Comparison of ENCODE assay signal across 25 cellular contexts in the genomic region with DNA sequence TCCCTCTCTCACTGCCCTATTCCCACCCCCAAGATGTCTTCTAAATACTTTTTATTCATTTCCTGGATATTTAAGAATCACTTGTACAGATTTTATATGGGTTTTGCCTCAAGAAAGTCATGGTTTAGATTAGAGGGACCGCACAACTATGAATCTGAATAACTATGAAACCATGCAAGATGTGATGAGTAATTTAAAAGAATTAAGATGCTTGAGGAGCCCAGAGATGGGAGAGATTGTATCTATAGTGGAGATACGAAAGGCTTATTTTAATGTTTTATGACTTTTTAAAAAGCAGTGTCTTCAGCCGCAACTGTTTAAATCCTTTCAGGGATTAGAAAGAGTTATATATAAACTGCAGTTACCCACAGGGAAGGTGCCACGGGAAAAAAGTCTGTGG.
A peak's percentile ranks its signal among the peaks of the same experiment; 100 is the strongest.
DNase-seq lines count a peak whose midpoint lies in the region; ATAC-seq and TF ChIP-seq lines count a peak whose summit lies in the region.
"Had no signal": no experiment of that assay in that cellular context is flagged by ENCODE, and none has a peak within 500 bp of the region (broad histone marks: within the 10 kb centered on the region; RNA-seq: fewer than 3 reads in every experiment).

No MANE protein-coding gene starts in this region.

- no peak overlapping the region for H3K9ac ChIP-seq in mesendoderm (ENCODE audit: low read length)

- no peak overlapping the region for H3K27ac Mint-ChIP-seq in mesothelial cell of epicardium
- H3K27ac Mint-ChIP-seq: activated T-helper 2 cell treated with anti-CD3 and anti-CD28 coated beads, Interferon-gamma antibody, Interleukin-2, Interleukin-4, amounts not matched to agents 10 μg/mL and 5 μg/mL and 100 μg/mL, durations not matched to agents 14 hours and 24 hours and 36 hours; CD4-positive, alpha-beta T cell; natural killer cell had no signal

- peaks cover 8% of the 10 kb centered on the region for H3K4me1 ChIP-seq in mesendoderm (ENCODE audit: control insufficient read depth, low read depth, low read length)
- no peaks in the 10 kb centered on the region for H3K4me1 ChIP-seq in transverse colon
- H3K4me1 ChIP-seq: heart right ventricle, prostate gland, tibial artery had no signal

- H3K79me2 ChIP-seq in mesendoderm (ENCODE audit: control insufficient read depth, insufficient read depth, low read length): no peaks in the 10 kb centered on the region

- no peaks in the 10 kb centered on the region for H3K9me3 Mint-ChIP-seq in mesothelial cell of epicardium
- H3K9me3 Mint-ChIP-seq: activated T-helper 2 cell treated with anti-CD3 and anti-CD28 coated beads, Interferon-gamma antibody, Interleukin-2, Interleukin-4, amounts not matched to agents 10 μg/mL and 5 μg/mL and 100 μg/mL, durations not matched to agents 14 hours and 24 hours and 36 hours; CD4-positive, alpha-beta T cell; central memory CD8-positive, alpha-beta T cell; natural killer cell had no signal

- TF ChIP-seq POLR2A in transverse colon (IDR thresholded peaks at IDR 0.05): no peak

- no peak overlapping the region for H3K18ac ChIP-seq in mesendoderm (ENCODE audit: low read length)

- H3K56ac ChIP-seq in mesendoderm (ENCODE audit: low read length): no peak overlapping the region

- TF ChIP-seq CTCF in mesothelial cell of epicardium (IDR thresholded peaks at IDR 0.05; ENCODE audit: unreplicated experiment) (no peak), transverse colon (IDR thresholded peaks at IDR 0.05) (no peak)

- peak; percentile 25 to 36 for ATAC-seq in activated CD4-positive, CD25-positive, alpha-beta regulatory T cell treated with anti-CD3 and anti-CD28 coated beads, Interleukin-2, amount 50 U/mL, for 24 hours
- ATAC-seq in HG03108 (IDR thresholded peaks at IDR 0.05; ENCODE audit: unreplicated experiment): peak; percentile 31
- ATAC-seq: heart right ventricle, natural killer cell had no signal

- no peaks in the 10 kb centered on the region for H3K79me1 ChIP-seq in mesendoderm (ENCODE audit: low read length)

- H3K4me2 ChIP-seq in mesendoderm (ENCODE audit: low read length): no peak overlapping the region

- H3K9me3 ChIP-seq in transverse colon: no peaks in the 10 kb centered on the region
- H3K9me3 ChIP-seq: heart right ventricle, prostate gland, tibial artery had no signal

- H2BK5ac ChIP-seq in mesendoderm (ENCODE audit: low read length): no peak overlapping the region

- no peak overlapping the region for H2BK120ac ChIP-seq in mesendoderm (ENCODE audit: low read depth, low read length)

- H3K4me1 Mint-ChIP-seq in mesothelial cell of epicardium: peaks cover 3% of the 10 kb centered on the region

- no peaks in the 10 kb centered on the region for H3K36me3 Mint-ChIP-seq in mesothelial cell of epicardium

- H3K4me3 ChIP-seq in mesendoderm (ENCODE audit: low read length) (no peak overlapping the region), transverse colon (no peak overlapping the region)
- H3K4me3 ChIP-seq: heart right ventricle, prostate gland, tibial artery had no signal

- peaks cover 7% of the 10 kb centered on the region for H3K27me3 Mint-ChIP-seq in mesothelial cell of epicardium (ENCODE audit: low read depth)
- H3K27me3 Mint-ChIP-seq: CD4-positive, alpha-beta T cell; central memory CD8-positive, alpha-beta T cell had no signal

- WGBS in mesendoderm (ENCODE audit: extremely low coverage, insufficient coverage, low lambda C conversion rate): no CpG with 5 or more reads among the region's 4 CpGs
- 74 to 83% methylated on average over 4 of the region's 4 CpGs for WGBS in transverse colon (ENCODE audit: low coverage in 1 of 2), 2 donors

- H3K36me3 ChIP-seq in mesendoderm (ENCODE audit: control insufficient read depth, insufficient read depth, low read length): no peaks in the 10 kb centered on the region
- no peaks in the 10 kb centered on the region for H3K36me3 ChIP-seq in transverse colon
- H3K36me3 ChIP-seq: heart right ventricle, prostate gland, tibial artery had no signal

- H3K27ac ChIP-seq in mesendoderm (ENCODE audit: low read depth, low read length) (no peak overlapping the region), transverse colon (no peak overlapping the region)
- H3K27ac ChIP-seq: 22Rv1, heart right ventricle, prostate gland, tibial artery had no signal

- DNase-seq in activated CD4-positive, CD25-positive, alpha-beta regulatory T cell (lab: John Stamatoyannopoulos, UW): no peak
- DNase-seq in amniotic epithelial cell (ENCODE audit: low read depth) (peak; percentile 55), mesothelial cell of epicardium (ENCODE audit: low spot score in 2 of 2, unreplicated experiment in 2 of 2) (no peak), NCI-H1105 (lab: John Stamatoyannopoulos, UW) (no peak), mesendoderm (no peak), transverse colon (no peak)
- DNase-seq: activated CD4-positive, alpha-beta T cell treated with anti-CD3 and anti-CD28 coated beads for 1 hour; amygdala; CD4-positive, alpha-beta T cell; DMS79 treated with DMSO at 0.1 percent for 48 hours; effector CD8-positive, alpha-beta T cell; heart right ventricle; islet precursor cell; MM.1S; natural killer cell; NCI-H2029; NCI-H510A treated with DMSO at 0.1 percent for 48 hours; T-helper 9 cell; tibial artery had no signal

- H2AK5ac ChIP-seq in mesendoderm (ENCODE audit: low read length): no peak overlapping the region

- in situ Hi-C loops in transverse colon (cut with MboI; ENCODE audit: low pct_ligation_motif_present in 1 of 4, low pct_unique_long_range_greater_than_20kb in 1 of 4, low sequenced_read_pairs in 3 of 4): no loop called here

- H3K27me3 ChIP-seq in mesendoderm (ENCODE audit: insufficient read depth, low read length, poor library complexity) (no peaks in the 10 kb centered on the region), transverse colon (no peaks in the 10 kb centered on the region)
- H3K27me3 ChIP-seq: heart right ventricle, tibial artery had no signal

- intact Hi-C loops in transverse colon (cut with DNase I; ENCODE audit: low total_unique reads): no loop called here

- TF ChIP-seq EP300 in transverse colon (IDR thresholded peaks at IDR 0.05; ENCODE audit: low read depth): no peak

- H4K8ac ChIP-seq in mesendoderm (ENCODE audit: low read depth, low read length): no peak overlapping the region

- H3K23ac ChIP-seq in mesendoderm (ENCODE audit: low read length): no peak overlapping the region

- H3K4me3 Mint-ChIP-seq in mesothelial cell of epicardium: no peak overlapping the region
- H3K4me3 Mint-ChIP-seq: CD4-positive, alpha-beta T cell; central memory CD8-positive, alpha-beta T cell had no signal

- H2BK15ac ChIP-seq in mesendoderm (replicated peaks; ENCODE audit: low read depth): no peak overlapping the region

- no peak overlapping the region for H4K5ac ChIP-seq in mesendoderm (ENCODE audit: low read length)

- H3K4ac ChIP-seq in mesendoderm (ENCODE audit: low read depth, low read length): no peak overlapping the region
